Comparison of ENCODE assay signal across 19 cellular contexts in genomic region chr2:143988082-143988481, GRCh38.
"Had no signal": no experiment of that assay in that cellular context is flagged by ENCODE, and none has a peak within 500 bp of the region (broad histone marks: within the 10 kb centered on the region; RNA-seq: fewer than 3 reads in every experiment).

No MANE protein-coding gene starts in this region.

- H3K9me3 Mint-ChIP-seq: effector memory CD8-positive, alpha-beta T cell; memory B cell; natural killer cell had no signal

- H3K4me1 ChIP-seq: gastrocnemius medialis, lower lobe of right lung, psoas muscle, sigmoid colon, testis, tibial nerve, upper lobe of left lung had no signal

- H3K4me3 Mint-ChIP-seq: effector memory CD8-positive, alpha-beta T cell; memory B cell; natural killer cell had no signal

- H3K27me3 ChIP-seq: gastrocnemius medialis, ovary, sigmoid colon, testis, tibial nerve, upper lobe of left lung had no signal

- ATAC-seq: effector memory CD8-positive, alpha-beta T cell; gastrocnemius medialis; left ventricle myocardium superior; lower lobe of right lung; natural killer cell; psoas muscle; right cardiac atrium had no signal

- H3K4me3 ChIP-seq: gastrocnemius medialis, lower lobe of right lung, ovary, psoas muscle, sigmoid colon, testis, tibial nerve, upper lobe of left lung had no signal

- H3K27ac Mint-ChIP-seq: memory B cell, natural killer cell had no signal

- H3K27me3 Mint-ChIP-seq: effector memory CD8-positive, alpha-beta T cell; memory B cell had no signal

- H3K36me3 ChIP-seq: gastrocnemius medialis, lower lobe of right lung, ovary, sigmoid colon, upper lobe of left lung had no signal

- H3K9me3 ChIP-seq: gastrocnemius medialis, lower lobe of right lung, ovary, psoas muscle, sigmoid colon, testis had no signal

- H3K27ac ChIP-seq: gastrocnemius medialis, lower lobe of right lung, ovary, psoas muscle, sigmoid colon, testis, tibial nerve, upper lobe of left lung had no signal

- H3K4me1 Mint-ChIP-seq: memory B cell, natural killer cell had no signal

- DNase-seq: cortex of kidney; effector memory CD8-positive, alpha-beta T cell; gastrocnemius medialis; head of caudate nucleus; left ventricle myocardium superior; lower lobe of right lung; natural killer cell; occipital lobe; ovary; posterior cingulate gyrus; psoas muscle; right cardiac atrium; sigmoid colon; stimulated activated naive CD4-positive, alpha-beta T cell; substantia nigra; testis; upper lobe of left lung had no signal

- H3K36me3 Mint-ChIP-seq: natural killer cell had no signal
